In the genomic region with DNA sequence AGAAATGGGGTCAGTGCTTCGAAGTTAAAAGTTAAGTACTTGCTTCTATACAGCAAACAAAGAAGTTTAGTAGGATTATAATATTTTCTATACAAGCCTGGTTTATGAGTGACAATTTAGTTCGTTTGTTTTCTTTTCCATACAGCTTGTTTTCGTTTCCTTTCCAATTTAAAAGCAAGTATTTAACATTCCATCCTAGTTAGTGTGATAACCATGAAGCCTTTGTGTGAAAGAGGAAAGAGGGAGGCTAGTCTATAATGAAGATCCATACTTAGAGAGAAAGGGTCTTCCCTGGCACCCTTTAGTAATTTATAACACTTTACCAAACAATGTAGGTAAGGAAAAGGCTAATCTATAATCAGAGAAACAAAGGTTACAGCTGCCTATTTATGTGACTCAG, we compare ENCODE assay signal across 21 cellular contexts. TPM values are rescaled to one million over a fixed set of nuclear protein-coding genes. Genes with fewer than 3 reads are reported as not detected.
"Had no signal": no experiment of that assay in that cellular context is flagged by ENCODE, and none has a peak within 500 bp of the region (broad histone marks: within the 10 kb centered on the region; RNA-seq: fewer than 3 reads in every experiment).

No MANE protein-coding gene starts in this region.

- H3K27me3 ChIP-seq: ascending aorta, MG63 had no signal

- H3K36me3 ChIP-seq: MG63 had no signal

- H3K9me3 ChIP-seq: MG63 had no signal

- DNase-seq: activated CD4-positive, alpha-beta memory T cell treated with anti-CD3 and anti-CD28 coated beads for 36 hours; activated CD4-positive, alpha-beta T cell treated with anti-CD3 and anti-CD28 coated beads, Interleukin-2, amount 10 ng/mL, durations not matched to agents 7 days and 5 days; activated CD4-positive, CD25-positive, alpha-beta regulatory T cell; activated CD8-positive, alpha-beta memory T cell treated with anti-CD3 and anti-CD28 coated beads for 24 hours; activated naive CD4-positive, alpha-beta T cell; activated T-cell treated with anti-CD3 and anti-CD28 coated beads, Interleukin-2, amount 50 U/mL, for 48 hours; amniotic stem cell; MG63; NCI-H1105; NCI-H1436; NCI-H1694 treated with DMSO at 0.1 percent for 48 hours; NCI-H2029 treated with DMSO at 0.1 percent for 48 hours; NCI-H510A treated with DMSO at 0.1 percent for 48 hours; NCI-H69; PC-3; SHP77 treated with DMSO at 0.1 percent for 48 hours; T-helper 1 cell had no signal

- H3K4me3 ChIP-seq: ascending aorta, MG63 had no signal

- ATAC-seq: activated T-helper 17 cell treated with anti-CD3 and anti-CD28 coated beads, Interleukin-2, amount 50 U/mL, for 72 hours; PC-3 had no signal

- H3K27ac ChIP-seq: ascending aorta, VCaP had no signal

- H3K4me1 ChIP-seq: ascending aorta had no signal

RNA-seq across cellular contexts. Expression of gene SLC1A1, which starts 51.0 kb away (rescaled TPM):
- total RNA-seq: activated CD4-positive, alpha-beta memory T cell treated with anti-CD3 and anti-CD28 coated beads for 36 hours; T-helper 2 cell treated with Interferon-gamma antibody and Interleukin-4, amounts not matched to agents 100 ng/mL and 5 ng/mL, for 36 hours had no signal
